In the genomic region with DNA sequence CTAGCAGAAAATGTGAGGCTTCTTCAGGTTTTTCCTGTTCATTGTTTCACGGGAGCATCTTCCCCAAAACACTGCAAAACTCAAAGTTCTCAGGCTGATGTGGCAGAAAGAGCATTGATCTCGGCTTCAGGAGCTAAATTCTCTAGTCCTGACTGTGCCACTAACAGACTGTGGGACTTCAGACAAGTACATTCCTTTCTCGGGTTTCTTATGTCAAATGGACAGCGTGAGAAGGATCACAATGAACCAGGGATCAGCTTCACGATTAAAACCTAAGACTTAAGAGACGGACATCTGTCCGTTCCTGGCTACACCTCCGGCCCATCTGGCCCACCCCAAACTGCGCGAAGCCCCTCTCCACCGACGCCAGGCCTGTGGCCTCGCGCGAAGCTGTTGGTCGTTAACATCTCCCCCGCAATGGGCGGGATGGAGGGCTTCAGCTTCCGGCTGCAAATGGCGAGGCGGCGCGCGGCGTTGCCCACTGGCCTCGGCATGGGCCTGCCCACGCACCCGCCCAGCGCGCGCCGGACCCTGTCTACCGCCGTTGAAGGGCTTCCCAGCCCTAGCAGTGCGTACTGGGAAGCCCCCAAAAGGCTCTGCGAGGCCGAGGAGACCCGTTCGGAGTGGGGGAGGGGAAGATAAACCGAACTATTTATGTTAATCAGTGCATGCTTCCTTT, we compare ENCODE assay signal across 8 cellular contexts. TPM values are rescaled to one million over a fixed set of nuclear protein-coding genes. Genes with fewer than 3 reads are reported as not detected.
DNase-seq lines count a peak whose midpoint lies in the region; ATAC-seq, FAIRE-seq and TF ChIP-seq lines count a peak whose summit lies in the region.

No MANE protein-coding gene starts in this region.

- H3K27me3 ChIP-seq in AG04450 (ENCODE audit: control insufficient read depth, insufficient read depth, low read length) (no peaks in the 10 kb centered on the region), endothelial cell of umbilical vein (ENCODE audit: control insufficient read depth in 2 of 2, insufficient read depth in 2 of 2, low read length in 2 of 2) (no peaks in the 10 kb centered on the region), vagina (no peaks in the 10 kb centered on the region)

- TF ChIP-seq CTCF in AG04450 (IDR thresholded peaks at IDR 0.05; ENCODE audit: low read depth, low read length): no peak
- no peak for TF ChIP-seq CTCF in endothelial cell of umbilical vein (IDR thresholded peaks at IDR 0.05; ENCODE audit: extremely low read depth in 1 of 2, insufficient read depth in 1 of 2, low read depth in 1 of 2, low read length in 2 of 2)
- TF ChIP-seq CTCF in natural killer cell (IDR thresholded peaks at IDR 0.05): no peak
- TF ChIP-seq CTCF in vagina (IDR thresholded peaks at IDR 0.05): no peak

- FAIRE-seq in GM12891 (lab: Jason Lieb, UNC) (no peak), endothelial cell of umbilical vein (lab: Jason Lieb, UNC) (no peak)

- DNase-seq in AG04450 (ENCODE audit: low read depth, low spot score) (peak; percentile 29), GM12891 (ENCODE audit: insufficient read length, low spot score) (no peak), endothelial cell of umbilical vein (ENCODE audit: low read depth, low spot score) (no peak), natural killer cell (no peak), vagina (ENCODE audit: extremely low spot score in 2 of 2) (no peak), AG08396 (ENCODE audit: low spot score) (no peak)

- H4K20me1 ChIP-seq in endothelial cell of umbilical vein (replicated peaks; ENCODE audit: control insufficient read depth, extremely low read depth, insufficient read depth, low read length): no peaks in the 10 kb centered on the region

- no peaks in the 10 kb centered on the region; the same call in 1 of the 2 replicates for H3K9me3 ChIP-seq in AG04450 (ENCODE audit: control insufficient read depth, insufficient read depth, low read length)
- H3K9me3 ChIP-seq in endothelial cell of umbilical vein (replicated peaks; ENCODE audit: control insufficient read depth, insufficient read depth, low read length): no peaks in the 10 kb centered on the region
- no peaks in the 10 kb centered on the region for H3K9me3 ChIP-seq in vagina

- peaks cover 35% of the 10 kb centered on the region for H3K79me2 ChIP-seq in endothelial cell of umbilical vein (ENCODE audit: control insufficient read depth, insufficient read depth, low read length)

- H3K9ac ChIP-seq in endothelial cell of umbilical vein (replicated peaks; ENCODE audit: extremely low read depth, insufficient read depth, low read length): peak overlapping the region; percentile 81

- dilution Hi-C loops in endothelial cell of umbilical vein (cut with MboI; ENCODE audit: extremely low pct_ligation_motif_present, low sequenced_read_pairs): no loop called here

- peaks cover 6 to 7% of the 10 kb centered on the region in 2 donors for H3K27me3 Mint-ChIP-seq in natural killer cell (ENCODE audit: low read depth in 2 of 2)

- peak overlapping the region; percentile 97 for H3K4me3 Mint-ChIP-seq in natural killer cell

- H3K9me3 Mint-ChIP-seq in natural killer cell: no peaks in the 10 kb centered on the region

- TF ChIP-seq POLR2A in GM12891 (IDR thresholded peaks at IDR 0.05; ENCODE audit: low read depth, low read length) (peak; percentile 82; the same call in 1 of the 2 replicates), endothelial cell of umbilical vein (IDR thresholded peaks at IDR 0.05; ENCODE audit: low read depth, low read length) (peak; percentile 79), vagina (IDR thresholded peaks at IDR 0.05) (no peak)

- BruUV-seq in endothelial cell of umbilical vein (replicated peaks; lab: Mats Ljungman, UMichigan): TSS peak; percentile 92

- H3K4me3 ChIP-seq in AG04450 (ENCODE audit: low read depth, low read length) (peak overlapping the region; percentile 93), endothelial cell of umbilical vein (replicated peaks in 1 of 3; ENCODE audit: insufficient read depth in 1 of 3, low read depth in 1 of 3, low read length in 3 of 3) (peak overlapping the region; percentile 12 to 92 (median 62)), vagina (peak overlapping the region; percentile 84 to 85)

- peak overlapping the region; percentile 84 for H2AFZ ChIP-seq in endothelial cell of umbilical vein (ENCODE audit: low read depth, low read length)

- H3K4me1 Mint-ChIP-seq in natural killer cell: peaks cover 30 to 39% of the 10 kb centered on the region in 2 donors

- H3K4me1 ChIP-seq in endothelial cell of umbilical vein (ENCODE audit: control insufficient read depth, extremely low read depth, insufficient read depth, low read length): peaks cover 14% of the 10 kb centered on the region
- H3K4me1 ChIP-seq in vagina: peaks cover 44% of the 10 kb centered on the region

- ATAC-seq in HG03135 (IDR thresholded peaks at IDR 0.05; ENCODE audit: unreplicated experiment): peak; percentile 39
- ATAC-seq in SK-N-SH treated with all-trans-retinoic acid at 6 μM for 48 hours: peak; percentile 70
- peak in 1 of 3 donors; percentile 61 for ATAC-seq in natural killer cell

- CTCF ChIA-PET in AG04450 (lab: Charles Lee) (interaction anchor here (0.6 kb wide), 2 partner anchors 140 to 551 kb away, joined by 3 to 4 read pairs; no protein-coding TSS in a partner anchor), endothelial cell of umbilical vein (lab: Charles Lee) (interaction anchor here (1.0 to 1.5 kb wide), 4 partner anchors 55 to 817 kb away, joined by 3 to 5 read pairs (median 3); a partner anchor contains a TSS)

- intact Hi-C loops in endothelial cell of umbilical vein (cut with micrococcal nuclease): loop anchor here (1.0 to 2.0 kb wide), 4 partner anchors 56 to 493 kb away; a partner anchor contains a TSS
- intact Hi-C loops in natural killer cell (cut with micrococcal nuclease): loop anchor here (1.0 kb wide), 1 partner anchor 55 kb away; no protein-coding TSS in a partner anchor
- intact Hi-C loops in vagina (cut with DNase I): loop anchor here (10.0 kb wide), 1 partner anchor 566 kb away; a partner anchor contains a TSS

- no peaks in the 10 kb centered on the region for H3K36me3 Mint-ChIP-seq in natural killer cell

- peak overlapping the region; percentile 62 for H3K4me2 ChIP-seq in endothelial cell of umbilical vein (ENCODE audit: insufficient read depth, low read length)

- H3K27ac Mint-ChIP-seq in natural killer cell: peak overlapping the region; percentile 99 to 100

- H3K27ac ChIP-seq in AG04450 (ENCODE audit: low read depth, low read length) (peak overlapping the region; percentile 97), endothelial cell of umbilical vein (ENCODE audit: insufficient read depth, low read depth, low read length) (peak overlapping the region; percentile 94), vagina (peak overlapping the region; percentile 99)

- H3K36me3 ChIP-seq in endothelial cell of umbilical vein (ENCODE audit: control insufficient read depth in 2 of 2, extremely low read depth in 1 of 2, insufficient read depth in 2 of 2, low read length in 2 of 2) (no peaks in the 10 kb centered on the region), vagina (no peaks in the 10 kb centered on the region)

- H3K9me1 ChIP-seq in endothelial cell of umbilical vein (replicated peaks; ENCODE audit: control insufficient read depth, extremely low read depth, insufficient read depth, low read length): no peaks in the 10 kb centered on the region

- POLR2A ChIA-PET in AG04450 (lab: Yijun Ruan, JAX): interaction anchor here (0.6 to 1.1 kb wide), 5 partner anchors 22 to 95 kb away, joined by 3 to 9 read pairs (median 3); a partner anchor contains a TSS
- POLR2A ChIA-PET in endothelial cell of umbilical vein (lab: Charles Lee): interaction anchor here (1.4 kb wide), 1 partner anchor 112 kb away, joined by 3 read pairs; no protein-coding TSS in a partner anchor

TF ChIP-seq in GM12891, 5 proteins besides CTCF, POLR2A, EP300 and RAD21 (continues in another document):
- TF ChIP-seq TAF1 (IDR thresholded peaks at IDR 0.05; ENCODE audit: low read depth, low read length): peak; percentile 100
- peak; percentile 74 for TF ChIP-seq POU2F2 (IDR thresholded peaks at IDR 0.05; ENCODE audit: low read depth, low read length)

TF ChIP-seq in endothelial cell of umbilical vein, 7 proteins besides CTCF, POLR2A, EP300 and RAD21:
- TF ChIP-seq MYC (IDR thresholded peaks at IDR 0.05; ENCODE audit: low read depth, low read length): no peak
- peak; percentile 79 for TF ChIP-seq POLR2AphosphoS5 (IDR thresholded peaks at IDR 0.05; ENCODE audit: insufficient read depth, low read depth, low read length)

RNA-seq across cellular contexts. Expression of a gene that starts 0.5 kb away (rescaled TPM):
- polyA plus RNA-seq in AG04450 (2011; rRNA removed): 40.9 and 60.8 TPM in 2 replicates
- polyA minus RNA-seq in AG04450 (2011; rRNA and poly(A)+ RNA removed): 23.9 and 38.5 TPM in 2 replicates
- 39.6 TPM for polyA plus RNA-seq in GM12891 (2012; ENCODE audit: low read depth, missing spikeins)
- total RNA-seq in endothelial cell of umbilical vein: 25.9 and 28.2 TPM in 2 replicates
- 11.1 and 14.8 TPM in 2 replicates for polyA plus RNA-seq in endothelial cell of umbilical vein
- polyA plus RNA-seq in endothelial cell of umbilical vein (2011; cell fraction: cytosol; rRNA removed): 22.0 and 25.0 TPM in 2 replicates
- 17.8 and 21.9 TPM in 2 replicates for polyA plus RNA-seq in endothelial cell of umbilical vein (2011; cell fraction: nucleus; rRNA removed)
- polyA plus RNA-seq in endothelial cell of umbilical vein (2012): 34.3 and 35.8 TPM in 2 replicates
- polyA minus RNA-seq in endothelial cell of umbilical vein: 15.1 and 16.0 TPM in 2 replicates
- polyA minus RNA-seq in endothelial cell of umbilical vein (2011; cell fraction: cytosol; rRNA and poly(A)+ RNA removed): 15.2 TPM
- 7.6 and 10.5 TPM in 2 replicates for polyA minus RNA-seq in endothelial cell of umbilical vein (2011; cell fraction: nucleus; rRNA and poly(A)+ RNA removed)
- total RNA-seq in natural killer cell: 10 to 100 TPM; 28.3 to 33.1 (median 31.9) TPM
- total RNA-seq in vagina: 28.7 TPM

RNA-seq across cellular contexts. Expression of a gene that starts 55.4 kb away (rescaled TPM):
- polyA plus RNA-seq in AG04450 (2011; rRNA removed) (46.5 and 62.3 TPM in 2 replicates), endothelial cell of umbilical vein (21.6 and 33.4 TPM in 2 replicates)
- polyA minus RNA-seq in AG04450 (2011; rRNA and poly(A)+ RNA removed): 29.4 and 44.6 TPM in 2 replicates
- 49.6 TPM for polyA plus RNA-seq in GM12891 (2012; ENCODE audit: low read depth, missing spikeins)
- total RNA-seq in endothelial cell of umbilical vein (93.5 and 98.1 TPM in 2 replicates), natural killer cell (10 to 100 TPM; 59.0 to 62.1 (median 59.8) TPM), vagina (44.7 TPM)
- polyA plus RNA-seq in endothelial cell of umbilical vein (2011; cell fraction: cytosol; rRNA removed): 33.5 and 37.7 TPM in 2 replicates
- polyA plus RNA-seq in endothelial cell of umbilical vein (2011; cell fraction: nucleus; rRNA removed): 28.6 and 48.0 TPM in 2 replicates
- polyA plus RNA-seq in endothelial cell of umbilical vein (2012): 92.9 and 130 TPM in 2 replicates
- polyA minus RNA-seq in endothelial cell of umbilical vein: 39.2 and 39.9 TPM in 2 replicates
- polyA minus RNA-seq in endothelial cell of umbilical vein (2011; cell fraction: cytosol; rRNA and poly(A)+ RNA removed): 72.0 TPM
- polyA minus RNA-seq in endothelial cell of umbilical vein (2011; cell fraction: nucleus; rRNA and poly(A)+ RNA removed): 19.1 and 32.1 TPM in 2 replicates

Comparison
In these comparisons a context has a peak if more than half of its experiments do, and no peak if none do; other contexts are left out.
1. POLR2A ChIP-seq: peak in GM12891 (single experiment) and endothelial cell of umbilical vein (single experiment); none in vagina (0 of 2).
2. Peak in every context shown above with its lines, with median percentiles within 50 percentile points of each other: H3K27ac ChIP-seq and H3K4me3 ChIP-seq.